In the genomic region with DNA sequence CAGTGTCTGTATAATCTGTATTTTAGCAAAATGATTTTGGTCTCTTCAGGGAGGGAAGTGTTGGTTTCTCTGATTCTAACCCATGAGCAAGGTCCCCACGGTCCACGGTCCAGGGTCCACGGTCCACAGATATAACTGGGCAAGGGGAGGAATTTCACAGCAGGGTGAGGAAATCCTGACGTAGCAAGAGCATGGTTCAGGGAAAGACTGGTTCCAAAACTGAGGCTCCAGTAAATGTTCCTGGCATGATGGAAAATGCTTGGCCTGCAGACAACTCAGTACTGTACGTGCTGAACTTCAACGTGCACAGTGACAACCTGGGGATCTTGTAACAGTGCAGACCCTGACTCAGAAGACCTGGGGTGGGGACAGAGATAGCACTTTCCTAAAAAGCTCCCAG, we compare ENCODE assay signal across 21 cellular contexts.
DNase-seq lines count a peak whose midpoint lies in the region; ATAC-seq and TF ChIP-seq lines count a peak whose summit lies in the region.
"Had no signal": no experiment of that assay in that cellular context is flagged by ENCODE, and none has a peak within 500 bp of the region (broad histone marks: within the 10 kb centered on the region; RNA-seq: fewer than 3 reads in every experiment).

No MANE protein-coding gene starts in this region.

- no peaks in the 10 kb centered on the region for H4K20me1 ChIP-seq in OCI-LY7 (ENCODE audit: insufficient read depth, low read length)
- H4K20me1 ChIP-seq: BLaER1 had no signal

- BruUV-seq in OCI-LY7 (replicated peaks; lab: Mats Ljungman, UMichigan) = no TSS peak

- H3K36me3 ChIP-seq in gastroesophageal sphincter (no peaks in the 10 kb centered on the region), OCI-LY7 (ENCODE audit: insufficient read depth, low read length) (no peaks in the 10 kb centered on the region), tibial nerve (no peaks in the 10 kb centered on the region), uterus (no peaks in the 10 kb centered on the region)
- H3K36me3 ChIP-seq: BLaER1 had no signal

- peak; percentile 46 for DNase-seq in left cardiac atrium
- DNase-seq in right cardiac atrium = peak; percentile 67 to 82 (median 73)
- no peak for DNase-seq in sciatic nerve (ENCODE audit: low spot score)
- no peak for DNase-seq in OCI-LY7 (ENCODE audit: low spot score)
- no peak for DNase-seq in tibial nerve (ENCODE audit: low spot score in 2 of 2)
- DNase-seq in uterus = no peak
- DNase-seq: 8988T; CD8-positive, alpha-beta T cell; COR-L47; DMS 273 treated with DMSO at 0.1 percent for 48 hours; DMS53; DND-41; EL; GOT3; H7 had no signal

- ATAC-seq in gastroesophageal sphincter (peak; percentile 42), left cardiac atrium (peak; percentile 44 to 84), right cardiac atrium (peak; percentile 88 to 92), sciatic nerve (peak; percentile 81), HG03045 (IDR thresholded peaks at IDR 0.05; ENCODE audit: unreplicated experiment) (no peak)
- ATAC-seq: CD8-positive, alpha-beta T cell; GM12878; HCT116; HepG2 had no signal

- H3K27me3 ChIP-seq in gastroesophageal sphincter (no peaks in the 10 kb centered on the region), right cardiac atrium (ENCODE audit: control insufficient read depth, insufficient read depth) (no peaks in the 10 kb centered on the region), tibial nerve (no peaks in the 10 kb centered on the region), uterus (no peaks in the 10 kb centered on the region)
- H3K27me3 ChIP-seq: BLaER1 had no signal

- H2AFZ ChIP-seq in OCI-LY7 (ENCODE audit: low read length) = no peak overlapping the region

- no peak overlapping the region for H3K4me3 ChIP-seq in gastroesophageal sphincter
- H3K4me3 ChIP-seq in right cardiac atrium (ENCODE audit: low read length) = no peak overlapping the region
- no peak overlapping the region for H3K4me3 ChIP-seq in OCI-LY7 (ENCODE audit: low read depth, low read length, poor library complexity, severe bottlenecking)
- no peak overlapping the region for H3K4me3 ChIP-seq in tibial nerve
- H3K4me3 ChIP-seq in uterus = no peak overlapping the region
- H3K4me3 ChIP-seq: BLaER1, GM12878 had no signal

- H3K79me2 ChIP-seq in OCI-LY7 (ENCODE audit: insufficient read depth, low read depth, low read length) = no peaks in the 10 kb centered on the region

- CTCF ChIA-PET in OCI-LY7 (lab: Charles Lee; ENCODE audit: unreplicated experiment) = no interaction called here

- intact Hi-C loops in left cardiac atrium (cut with DNase I) = no loop called here
- intact Hi-C loops in right cardiac atrium (cut with DNase I) = no loop called here
- intact Hi-C loops in sciatic nerve (cut with DNase I) = no loop called here
- intact Hi-C loops in OCI-LY7 (cut with micrococcal nuclease; ENCODE audit: unreplicated experiment) = no loop called here
- intact Hi-C loops in uterus (cut with DNase I; ENCODE audit: low total_unique reads) = no loop called here

- TF ChIP-seq POLR2A in gastroesophageal sphincter (IDR thresholded peaks at IDR 0.05) (no peak), tibial nerve (IDR thresholded peaks at IDR 0.05) (no peak), uterus (IDR thresholded peaks at IDR 0.05) (no peak)

- no peaks in the 10 kb centered on the region for H3K4me1 ChIP-seq in gastroesophageal sphincter
- H3K4me1 ChIP-seq in right cardiac atrium (ENCODE audit: control insufficient read depth, insufficient read depth, low read length) = no peaks in the 10 kb centered on the region
- H3K4me1 ChIP-seq in OCI-LY7 (ENCODE audit: insufficient read depth, low read length, poor library complexity, severe bottlenecking) = no peaks in the 10 kb centered on the region
- no peaks in the 10 kb centered on the region for H3K4me1 ChIP-seq in tibial nerve
- H3K4me1 ChIP-seq in uterus = no peaks in the 10 kb centered on the region
- H3K4me1 ChIP-seq: BLaER1 had no signal

- WGBS in gastroesophageal sphincter (ENCODE audit: low coverage in 1 of 2), 2 donors = 59 to 76% methylated on average over 4 to 5 of the region's 6 CpGs
- WGBS in right cardiac atrium = 58% methylated on average over 6 of the region's 6 CpGs
- 57 to 73% methylated on average over 6 of the region's 6 CpGs for WGBS in tibial nerve, 2 donors

- no peak overlapping the region for H3K27ac ChIP-seq in gastroesophageal sphincter
- H3K27ac ChIP-seq in right cardiac atrium (ENCODE audit: low read length) = no peak overlapping the region
- H3K27ac ChIP-seq in OCI-LY7 (ENCODE audit: low read depth, low read length, poor library complexity, severe bottlenecking) = no peak overlapping the region
- no peak overlapping the region for H3K27ac ChIP-seq in tibial nerve
- H3K27ac ChIP-seq in uterus = no peak overlapping the region
- H3K27ac ChIP-seq: BLaER1 had no signal

- POLR2A ChIA-PET in OCI-LY7 (lab: Charles Lee) = no interaction called here

- TF ChIP-seq CTCF in gastroesophageal sphincter (IDR thresholded peaks at IDR 0.05) (no peak), OCI-LY7 (conservative IDR thresholded peaks at IDR 0.05; ENCODE audit: low read length) (no peak), tibial nerve (IDR thresholded peaks at IDR 0.05) (no peak), uterus (IDR thresholded peaks at IDR 0.05) (no peak)

- TF ChIP-seq EP300 in gastroesophageal sphincter (IDR thresholded peaks at IDR 0.05) (no peak), tibial nerve (IDR thresholded peaks at IDR 0.05) (no peak)

- H3K9me3 ChIP-seq in gastroesophageal sphincter (peaks cover 0 to 6% (median 0%) of the 10 kb centered on the region in 3 donors), right cardiac atrium (ENCODE audit: control insufficient read depth, low read length) (no peaks in the 10 kb centered on the region), OCI-LY7 (ENCODE audit: low read length) (no peaks in the 10 kb centered on the region), tibial nerve (no peaks in the 10 kb centered on the region), uterus (no peaks in the 10 kb centered on the region)
- H3K9me3 ChIP-seq: BLaER1 had no signal

- H3K4me2 ChIP-seq in OCI-LY7 (ENCODE audit: low read length) = no peak overlapping the region
- H3K4me2 ChIP-seq: BLaER1 had no signal

- H3K9me2 ChIP-seq in OCI-LY7 (ENCODE audit: insufficient read depth, low read length) = no peaks in the 10 kb centered on the region

Comparison
In these comparisons a context has a peak if more than half of its experiments do, and no peak if none do; other contexts are left out.
1. DNase-seq: peak in left cardiac atrium (single experiment) and right cardiac atrium (3 of 3); none in sciatic nerve (single experiment), OCI-LY7 (single experiment), tibial nerve (0 of 2) and uterus (0 of 2).